In genomic region chr7:98805956-98806838, GRCh38 we compare ENCODE assay signal across 17 cellular contexts.
"Had no signal": no experiment of that assay in that cellular context is flagged by ENCODE, and none has a peak within 500 bp of the region (broad histone marks: within the 10 kb centered on the region; RNA-seq: fewer than 3 reads in every experiment).

No MANE protein-coding gene starts in this region.

- H3K9me3 ChIP-seq: gastrocnemius medialis had no signal

- H3K4me1 Mint-ChIP-seq: naive thymus-derived CD4-positive, alpha-beta T cell had no signal

- H3K27me3 ChIP-seq: gastrocnemius medialis, transverse colon had no signal

- ATAC-seq: gastrocnemius medialis; heart right ventricle; naive thymus-derived CD4-positive, alpha-beta T cell; sciatic nerve had no signal

- H3K4me1 ChIP-seq: esophagus muscularis mucosa, gastrocnemius medialis, stomach, transverse colon had no signal

- DNase-seq: effector memory CD4-positive, alpha-beta T cell; gastrocnemius medialis; heart right ventricle; mesendoderm; naive thymus-derived CD4-positive, alpha-beta T cell; nephron progenitor cell; stimulated activated CD4-positive, alpha-beta T cell treated with anti-CD3 and anti-CD28 coated beads, Interleukin-2, amount 100 ng/mL, for 24 hours; stimulated activated CD4-positive, alpha-beta T cell treated with anti-CD3 and anti-CD28 coated beads, Interleukin-4, amount 100 ng/mL, for 4 hours; stimulated activated naive CD4-positive, alpha-beta T cell; stomach; substantia nigra; transverse colon had no signal

- H3K27ac ChIP-seq: epithelial cell of prostate, esophagus muscularis mucosa, gastrocnemius medialis, heart right ventricle, stomach, thoracic aorta, transverse colon had no signal

- H3K36me3 ChIP-seq: esophagus muscularis mucosa, gastrocnemius medialis, heart right ventricle, stomach, thoracic aorta, transverse colon had no signal

- H3K4me3 Mint-ChIP-seq: naive thymus-derived CD4-positive, alpha-beta T cell; nephron progenitor cell had no signal

- H3K27ac Mint-ChIP-seq: naive thymus-derived CD4-positive, alpha-beta T cell; nephron progenitor cell had no signal

- H3K4me3 ChIP-seq: esophagus muscularis mucosa, gastrocnemius medialis, heart right ventricle, skin epidermis, stomach, thoracic aorta, transverse colon had no signal
